Comparison of ENCODE assay signal across 8 cellular contexts in the genomic region with DNA sequence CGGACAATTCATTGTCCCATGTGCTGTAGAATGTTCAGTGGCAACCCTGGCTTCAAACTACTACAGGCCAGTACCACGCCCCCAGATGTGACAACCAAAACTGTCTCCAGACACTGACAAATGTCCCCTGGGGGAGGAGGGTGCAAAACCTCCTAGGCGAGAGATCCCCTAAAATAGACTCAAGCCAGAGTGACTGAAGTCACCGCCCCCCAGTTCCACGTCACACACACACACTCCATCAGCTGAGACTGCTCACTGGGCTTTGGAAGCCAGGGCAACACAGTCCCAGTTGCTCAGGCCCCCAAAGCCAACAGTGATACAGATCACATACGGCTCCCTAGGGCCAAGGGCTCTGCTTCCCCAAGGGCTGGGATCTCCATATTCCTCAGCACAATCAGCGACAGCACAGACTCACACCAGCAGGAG. TPM values are rescaled to one million over a fixed set of nuclear protein-coding genes. Genes with fewer than 3 reads are reported as not detected.
DNase-seq lines count a peak whose midpoint lies in the region; ATAC-seq and TF ChIP-seq lines count a peak whose summit lies in the region.

No MANE protein-coding gene starts in this region.

- no peak for TF ChIP-seq POLR2A in lower leg skin (IDR thresholded peaks at IDR 0.05)

- intact Hi-C loops in activated CD4-positive, alpha-beta T cell treated with anti-CD3 and anti-CD28 coated beads for 36 hours (cut with DNase I, micrococcal nuclease), result loop anchor here (1.0 to 2.0 kb wide), 15 partner anchors 12 to 546 kb away; partner anchors contain the start of gene HDAC4 (in 2 of the 2)
- intact Hi-C loops in activated CD4-positive, alpha-beta memory T cell treated with anti-CD3 and anti-CD28 coated beads for 36 hours (cut with micrococcal nuclease), result loop anchor here (1.0 to 2.0 kb wide), 11 partner anchors 12 to 165 kb away; partner anchors contain the start of gene HDAC4
- intact Hi-C loops in lower leg skin (cut with DNase I; ENCODE audit: low total_unique reads), result loop anchor here (5.0 kb wide), 1 partner anchor 759 kb away; no protein-coding TSS in a partner anchor

- peak overlapping the region; percentile 62 for H3K4me3 Mint-ChIP-seq in activated CD4-positive, alpha-beta T cell treated with anti-CD3 and anti-CD28 coated beads for 36 hours
- no peak overlapping the region for H3K4me3 Mint-ChIP-seq in activated CD4-positive, alpha-beta memory T cell treated with anti-CD3 and anti-CD28 coated beads for 36 hours

- ATAC-seq in activated CD4-positive, alpha-beta T cell treated with anti-CD3 and anti-CD28 coated beads for 36 hours, result peak; percentile 45
- peak; percentile 61 for ATAC-seq in HG02588 (IDR thresholded peaks at IDR 0.05; ENCODE audit: unreplicated experiment)
- ATAC-seq in GM21528 (IDR thresholded peaks at IDR 0.05; ENCODE audit: low FRiP score, unreplicated experiment), result no peak

- CTCF ChIA-PET in activated CD4-positive, alpha-beta T cell treated with anti-CD3 and anti-CD28 coated beads for 36 hours (lab: Charles Lee), result interaction anchor here (0.7 to 2.9 kb wide), 12 partner anchors 11 to 502 kb away, joined by 3 to 21 read pairs (median 5); no protein-coding TSS in a partner anchor
- CTCF ChIA-PET in activated CD4-positive, alpha-beta memory T cell treated with anti-CD3 and anti-CD28 coated beads for 36 hours (lab: Charles Lee), result interaction anchor here (0.8 to 2.4 kb wide), 12 partner anchors 17 to 239 kb away, joined by 3 to 12 read pairs (median 4); no protein-coding TSS in a partner anchor

- POLR2A ChIA-PET in activated CD4-positive, alpha-beta T cell treated with anti-CD3 and anti-CD28 coated beads for 36 hours (lab: Charles Lee), result interaction anchor here (0.9 to 2.6 kb wide), 11 partner anchors 11 to 165 kb away, joined by 3 to 40 read pairs (median 6); partner anchors contain the start of gene HDAC4
- POLR2A ChIA-PET in activated CD4-positive, alpha-beta memory T cell treated with anti-CD3 and anti-CD28 coated beads for 36 hours (lab: Charles Lee), result interaction anchor here (1.0 to 2.1 kb wide), 9 partner anchors 12 to 122 kb away, joined by 3 to 33 read pairs (median 9); partner anchors contain the start of gene HDAC4

- peaks cover 40% of the 10 kb centered on the region for H3K4me1 Mint-ChIP-seq in activated CD4-positive, alpha-beta T cell treated with anti-CD3 and anti-CD28 coated beads for 36 hours
- peaks cover 41% of the 10 kb centered on the region for H3K4me1 Mint-ChIP-seq in activated CD4-positive, alpha-beta memory T cell treated with anti-CD3 and anti-CD28 coated beads for 36 hours (ENCODE audit: low read depth)

- peak; percentile 68 for DNase-seq in activated CD4-positive, alpha-beta T cell treated with anti-CD3 and anti-CD28 coated beads for 36 hours
- DNase-seq in activated CD4-positive, alpha-beta T cell treated with anti-CD3 and anti-CD28 coated beads for 1 hour, result no peak
- DNase-seq in activated CD4-positive, alpha-beta memory T cell treated with anti-CD3 and anti-CD28 coated beads for 36 hours, result peak; percentile 69
- peak; percentile 68 for DNase-seq in pons (ENCODE audit: low spot score)
- DNase-seq in AML-193 (lab: John Stamatoyannopoulos, UW), result no peak
- no peak for DNase-seq in lower leg skin (ENCODE audit: low spot score in 2 of 2)

- H3K36me3 Mint-ChIP-seq in activated CD4-positive, alpha-beta T cell treated with anti-CD3 and anti-CD28 coated beads for 36 hours (ENCODE audit: low read depth), result peaks cover 10% of the 10 kb centered on the region
- peaks cover 10% of the 10 kb centered on the region for H3K36me3 Mint-ChIP-seq in activated CD4-positive, alpha-beta memory T cell treated with anti-CD3 and anti-CD28 coated beads for 36 hours

- no peaks in the 10 kb centered on the region for H3K27me3 Mint-ChIP-seq in activated CD4-positive, alpha-beta T cell treated with anti-CD3 and anti-CD28 coated beads for 36 hours
- no peaks in the 10 kb centered on the region for H3K27me3 Mint-ChIP-seq in activated CD4-positive, alpha-beta memory T cell treated with anti-CD3 and anti-CD28 coated beads for 36 hours

- TF ChIP-seq CTCF in lower leg skin (IDR thresholded peaks at IDR 0.05), result no peak

- 82 to 85% methylated on average over 7 of the region's 7 CpGs for WGBS in lower leg skin, 2 donors

- H3K27ac Mint-ChIP-seq in activated CD4-positive, alpha-beta T cell treated with anti-CD3 and anti-CD28 coated beads for 36 hours, result peak overlapping the region; percentile 94
- peak overlapping the region; percentile 94 for H3K27ac Mint-ChIP-seq in activated CD4-positive, alpha-beta memory T cell treated with anti-CD3 and anti-CD28 coated beads for 36 hours

- no peak overlapping the region for H3K4me3 ChIP-seq in lower leg skin (ENCODE audit: low read depth, poor library complexity, severe bottlenecking)

- H3K9me3 Mint-ChIP-seq in activated CD4-positive, alpha-beta T cell treated with anti-CD3 and anti-CD28 coated beads for 36 hours (ENCODE audit: low read depth), result no peaks in the 10 kb centered on the region
- H3K9me3 Mint-ChIP-seq in activated CD4-positive, alpha-beta memory T cell treated with anti-CD3 and anti-CD28 coated beads for 36 hours, result no peaks in the 10 kb centered on the region

RNA-seq across cellular contexts. Expression of gene HDAC4, which starts 19.1 kb away (rescaled TPM):
- total RNA-seq in activated CD4-positive, alpha-beta T cell treated with anti-CD3 and anti-CD28 coated beads for 36 hours, result 10 to 100 TPM; 25.4 to 30.4 TPM
- total RNA-seq in activated CD4-positive, alpha-beta memory T cell treated with anti-CD3 and anti-CD28 coated beads for 36 hours, result 10 to 100 TPM; 30.0 to 35.8 TPM
- total RNA-seq in lower leg skin, result 10 to 100 TPM; 27.4 to 85.5 (median 57.9) TPM

Comparison
In these comparisons a context has a peak if more than half of its experiments do, and no peak if none do; other contexts are left out.
1. DNase-seq: peak in activated CD4-positive, alpha-beta T cell treated with anti-CD3 and anti-CD28 coated beads for 36 hours (single experiment), activated CD4-positive, alpha-beta memory T cell treated with anti-CD3 and anti-CD28 coated beads for 36 hours (single experiment) and pons (single experiment); none in activated CD4-positive, alpha-beta T cell treated with anti-CD3 and anti-CD28 coated beads for 1 hour (single experiment), AML-193 (0 of 2) and lower leg skin (0 of 2).